ENCODE assay signal across 1 cellular context in the genomic region with DNA sequence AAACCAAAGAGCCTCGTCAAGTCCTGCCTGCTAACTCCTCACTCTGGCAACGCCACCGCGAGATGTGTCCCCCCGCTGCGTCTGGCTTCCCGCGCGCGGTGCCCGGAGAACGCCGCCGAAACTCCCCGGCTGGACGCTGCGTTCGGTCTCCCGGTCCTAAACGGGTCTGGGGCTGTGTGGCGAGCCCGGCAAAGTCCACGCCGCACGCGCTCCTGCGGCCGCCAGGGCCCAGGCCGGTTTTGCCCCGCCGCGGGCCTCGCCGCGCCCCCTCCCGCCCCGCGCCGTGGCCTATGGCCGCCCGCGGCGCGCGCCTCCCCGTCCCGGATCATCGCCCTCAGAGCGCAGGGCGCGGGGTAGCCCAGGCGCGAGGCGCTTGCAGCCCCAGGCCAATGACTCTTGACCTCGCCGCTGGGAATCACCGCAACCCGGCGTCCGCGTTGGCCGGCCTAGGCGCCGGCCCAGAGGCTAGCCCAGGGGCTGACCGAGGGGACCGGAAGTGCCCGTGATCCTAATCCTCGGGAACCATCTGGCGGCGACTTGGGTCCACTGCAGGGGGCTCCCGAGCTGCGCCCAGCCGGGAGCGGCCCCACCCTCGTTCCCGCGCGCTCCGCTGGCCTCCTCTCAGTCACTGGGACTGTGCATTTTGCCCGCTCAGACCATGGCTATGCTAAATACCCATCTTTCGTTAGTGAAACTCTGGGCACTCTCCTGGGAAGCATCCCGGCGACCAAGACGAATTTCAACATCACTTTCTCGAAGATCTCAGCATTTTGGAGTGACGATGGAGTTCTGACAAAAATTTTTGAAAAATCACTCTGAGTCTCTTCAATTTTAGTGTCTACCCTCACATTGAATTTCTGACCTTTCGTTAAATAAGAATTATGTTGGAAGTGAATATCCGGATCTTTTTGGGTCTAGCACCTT.
TF ChIP-seq lines count a peak whose summit lies in the region.

Gene AADAT, minus strand, starts transcription at position 214 of the 924 bp plus-strand sequence. CDS start 266 bp downstream, outside the sequence.

TF ChIP-seq in K562, 482 proteins besides CTCF, POLR2A, EP300 and RAD21 (continued from another document):
- TF ChIP-seq, protein P1, sequence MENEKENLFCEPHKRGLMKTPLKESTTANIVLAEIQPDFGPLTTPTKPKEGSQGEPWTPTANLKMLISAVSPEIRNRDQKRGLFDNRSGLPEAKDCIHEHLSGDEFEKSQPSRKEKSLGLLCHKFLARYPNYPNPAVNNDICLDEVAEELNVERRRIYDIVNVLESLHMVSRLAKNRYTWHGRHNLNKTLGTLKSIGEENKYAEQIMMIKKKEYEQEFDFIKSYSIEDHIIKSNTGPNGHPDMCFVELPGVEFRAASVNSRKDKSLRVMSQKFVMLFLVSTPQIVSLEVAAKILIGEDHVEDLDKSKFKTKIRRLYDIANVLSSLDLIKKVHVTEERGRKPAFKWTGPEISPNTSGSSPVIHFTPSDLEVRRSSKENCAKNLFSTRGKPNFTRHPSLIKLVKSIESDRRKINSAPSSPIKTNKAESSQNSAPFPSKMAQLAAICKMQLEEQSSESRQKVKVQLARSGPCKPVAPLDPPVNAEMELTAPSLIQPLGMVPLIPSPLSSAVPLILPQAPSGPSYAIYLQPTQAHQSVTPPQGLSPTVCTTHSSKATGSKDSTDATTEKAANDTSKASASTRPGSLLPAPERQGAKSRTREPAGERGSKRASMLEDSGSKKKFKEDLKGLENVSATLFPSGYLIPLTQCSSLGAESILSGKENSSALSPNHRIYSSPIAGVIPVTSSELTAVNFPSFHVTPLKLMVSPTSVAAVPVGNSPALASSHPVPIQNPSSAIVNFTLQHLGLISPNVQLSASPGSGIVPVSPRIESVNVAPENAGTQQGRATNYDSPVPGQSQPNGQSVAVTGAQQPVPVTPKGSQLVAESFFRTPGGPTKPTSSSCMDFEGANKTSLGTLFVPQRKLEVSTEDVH (IDR thresholded peaks at IDR 0.05; ENCODE audit: low read depth, partially characterized antibody): no peak
- TF ChIP-seq, protein P2, sequence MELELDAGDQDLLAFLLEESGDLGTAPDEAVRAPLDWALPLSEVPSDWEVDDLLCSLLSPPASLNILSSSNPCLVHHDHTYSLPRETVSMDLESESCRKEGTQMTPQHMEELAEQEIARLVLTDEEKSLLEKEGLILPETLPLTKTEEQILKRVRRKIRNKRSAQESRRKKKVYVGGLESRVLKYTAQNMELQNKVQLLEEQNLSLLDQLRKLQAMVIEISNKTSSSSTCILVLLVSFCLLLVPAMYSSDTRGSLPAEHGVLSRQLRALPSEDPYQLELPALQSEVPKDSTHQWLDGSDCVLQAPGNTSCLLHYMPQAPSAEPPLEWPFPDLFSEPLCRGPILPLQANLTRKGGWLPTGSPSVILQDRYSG (tag; conservative IDR thresholded peaks at IDR 0.05; ENCODE audit: low read depth): no peak
- TF ChIP-seq MAZ (CRISPR knock-in tag; conservative IDR thresholded peaks at IDR 0.05 in 1 of 2, IDR thresholded peaks at IDR 0.05 in 1 of 2): peak in 1 of 2 experiments; percentile 55; a peak in 2 of 4 replicates
- TF ChIP-seq ETV1 (tag; conservative IDR thresholded peaks at IDR 0.05; ENCODE audit: low read depth): 0 out of 2 replicates have a peak, but pooled peaks have one; percentile 14
TF ChIP-seq in K562: peak in this region for 3.
